31 cellular contexts compared by ENCODE assay signal in genomic region chr18:78543201-78543725, GRCh38.
"Had no signal": no experiment of that assay in that cellular context is flagged by ENCODE, and none has a peak within 500 bp of the region (broad histone marks: within the 10 kb centered on the region; RNA-seq: fewer than 3 reads in every experiment).

No MANE protein-coding gene starts in this region.

- H3K4me1 Mint-ChIP-seq: activated CD4-positive, alpha-beta T cell treated with anti-CD3 and anti-CD28 coated beads, Interleukin-2, amount 10 ng/mL, durations not matched to agents 24 days and 14 days; activated naive CD4-positive, alpha-beta T cell treated with anti-CD3 and anti-CD28 coated beads, Interleukin-2, amount 10 ng/mL, durations not matched to agents 7 days and 5 days had no signal

- H3K27me3 Mint-ChIP-seq: activated CD4-positive, alpha-beta T cell treated with anti-CD3 and anti-CD28 coated beads, Interleukin-2, amount 10 ng/mL, durations not matched to agents 24 days and 14 days; activated CD8-positive, alpha-beta T cell treated with anti-CD3 and anti-CD28 coated beads for 36 hours; activated naive CD4-positive, alpha-beta T cell treated with anti-CD3 and anti-CD28 coated beads, Interleukin-2, amount 10 ng/mL, durations not matched to agents 7 days and 5 days; activated naive CD8-positive, alpha-beta T cell had no signal

- ATAC-seq: activated CD8-positive, alpha-beta T cell treated with anti-CD3 and anti-CD28 coated beads for 36 hours; PC-3 had no signal

- H3K4me3 ChIP-seq: ascending aorta, breast epithelium, Peyer's patch had no signal

- H3K36me3 ChIP-seq: ascending aorta, breast epithelium, Peyer's patch, WERI-Rb-1 had no signal

- H3K4me3 Mint-ChIP-seq: activated CD4-positive, alpha-beta T cell treated with anti-CD3 and anti-CD28 coated beads, Interleukin-2, amount 10 ng/mL, durations not matched to agents 24 days and 14 days; activated CD8-positive, alpha-beta T cell treated with anti-CD3 and anti-CD28 coated beads for 36 hours; activated naive CD4-positive, alpha-beta T cell treated with anti-CD3 and anti-CD28 coated beads, Interleukin-2, amount 10 ng/mL, durations not matched to agents 7 days and 5 days; activated naive CD8-positive, alpha-beta T cell had no signal

- H3K4me1 ChIP-seq: ascending aorta, breast epithelium, Peyer's patch had no signal

- H3K36me3 Mint-ChIP-seq: activated naive CD4-positive, alpha-beta T cell treated with anti-CD3 and anti-CD28 coated beads, Interleukin-2, amount 10 ng/mL, durations not matched to agents 7 days and 5 days; activated naive CD8-positive, alpha-beta T cell had no signal

- DNase-seq: activated CD4-positive, alpha-beta T cell treated with anti-CD3 and anti-CD28 coated beads for 1 hour; activated CD4-positive, alpha-beta T cell treated with anti-CD3 and anti-CD28 coated beads, Interleukin-2, amount 10 ng/mL, durations not matched to agents 24 days and 14 days; activated CD4-positive, alpha-beta T cell treated with anti-CD3 and anti-CD28 coated beads, Interleukin-2, amount 50 U/mL, for 4 hours; activated CD4-positive, CD25-positive, alpha-beta regulatory T cell; activated CD8-positive, alpha-beta memory T cell treated with anti-CD3 and anti-CD28 coated beads, Interleukin-2, amount 50 U/mL, for 48 hours; activated CD8-positive, alpha-beta T cell treated with anti-CD3 and anti-CD28 coated beads for 36 hours; activated effector memory CD4-positive, alpha-beta T cell treated with Interleukin-2 at 50 U/mL for 16 hours; activated naive CD4-positive, alpha-beta T cell treated with anti-CD3 and anti-CD28 coated beads, Interleukin-2, amount 10 ng/mL, durations not matched to agents 7 days and 5 days; activated T-cell treated with anti-CD3 and anti-CD28 coated beads, Interleukin-2, amount 50 U/mL, for 48 hours; amygdala; Karpas-422; NCI-H1105; NCI-H1417 treated with DMSO at 0.1 percent for 48 hours; NCI-H187 treated with DMSO at 0.1 percent for 48 hours; NCI-H2081; NCI-H2171 treated with DMSO at 0.1 percent for 48 hours; NCI-H2227 treated with DMSO at 0.1 percent for 48 hours; NCI-H446; NCI-H510A treated with DMSO at 0.1 percent for 48 hours; NCI-H526 treated with DMSO at 0.1 percent for 48 hours; NK-92 treated with Interleukin-12 subunit alpha and Interleukin-12 subunit beta, amount 100 ng/mL, for 24 hours; PC-3; Peyer's patch; Right ventricle myocardium superior; RPMI8226; SW 1271; T1000; WERI-Rb-1 had no signal

- H3K9me3 Mint-ChIP-seq: activated CD4-positive, alpha-beta T cell treated with anti-CD3 and anti-CD28 coated beads, Interleukin-2, amount 10 ng/mL, durations not matched to agents 24 days and 14 days; activated CD8-positive, alpha-beta T cell treated with anti-CD3 and anti-CD28 coated beads for 36 hours had no signal

- H3K27me3 ChIP-seq: ascending aorta, Peyer's patch had no signal

- H3K9me3 ChIP-seq: ascending aorta, breast epithelium had no signal

- H3K27ac ChIP-seq: ascending aorta, breast epithelium, Peyer's patch, WERI-Rb-1 had no signal

- H3K27ac Mint-ChIP-seq: activated CD4-positive, alpha-beta T cell treated with anti-CD3 and anti-CD28 coated beads, Interleukin-2, amount 10 ng/mL, durations not matched to agents 24 days and 14 days; activated CD8-positive, alpha-beta T cell treated with anti-CD3 and anti-CD28 coated beads for 36 hours; activated naive CD4-positive, alpha-beta T cell treated with anti-CD3 and anti-CD28 coated beads, Interleukin-2, amount 10 ng/mL, durations not matched to agents 7 days and 5 days; activated naive CD8-positive, alpha-beta T cell had no signal
